Comparison of ENCODE assay signal across 8 cellular contexts in genomic region chr1:229229137-229229720, GRCh38. TPM values are rescaled to one million over a fixed set of nuclear protein-coding genes. Genes with fewer than 3 reads are reported as not detected.
DNase-seq lines count a peak whose midpoint lies in the region; ATAC-seq, FAIRE-seq and TF ChIP-seq lines count a peak whose summit lies in the region.

No MANE protein-coding gene starts in this region.

- no peaks in the 10 kb centered on the region for H3K36me3 ChIP-seq in mesendoderm (ENCODE audit: control insufficient read depth, insufficient read depth, low read length)
- H3K36me3 ChIP-seq in upper lobe of left lung, result no peaks in the 10 kb centered on the region

- H4K5ac ChIP-seq in mesendoderm (ENCODE audit: low read length), result no peak overlapping the region

- no peak for FAIRE-seq in GM12891 (lab: Jason Lieb, UNC)

- DNase-seq in NCI-H510A treated with DMSO at 0.1 percent for 48 hours (lab: John Stamatoyannopoulos, UW) (peak; percentile 41), NCI-H510A (lab: John Stamatoyannopoulos, UW) (no peak), mesendoderm (peak; percentile 95), upper lobe of left lung (no peak), ureter (ENCODE audit: low spot score) (no peak), HFFc6 (no peak), GM12891 (ENCODE audit: insufficient read length, low spot score) (no peak)

- no peak overlapping the region for H3K27ac Mint-ChIP-seq in HFFc6

- H3K4me3 Mint-ChIP-seq in HFFc6, result no peak overlapping the region

- WGBS in mesendoderm (ENCODE audit: extremely low coverage, insufficient coverage, low lambda C conversion rate), result no CpG with 5 or more reads among the region's 7 CpGs
- 11 to 12% methylated on average over 7 of the region's 7 CpGs for WGBS in upper lobe of left lung, 2 donors

- H3K79me2 ChIP-seq in mesendoderm (ENCODE audit: control insufficient read depth, insufficient read depth, low read length), result no peaks in the 10 kb centered on the region

- TF ChIP-seq CTCF in upper lobe of left lung (IDR thresholded peaks at IDR 0.05), result no peak
- TF ChIP-seq CTCF in HFFc6 (IDR thresholded peaks at IDR 0.05), result no peak

- H3K27ac ChIP-seq in cingulate gyrus (ENCODE audit: low read depth, low read length) (peak overlapping the region; percentile 94), mesendoderm (ENCODE audit: low read depth, low read length) (peak overlapping the region; percentile 80), upper lobe of left lung (peak overlapping the region; percentile 35 to 75 (median 45))

- H2AK5ac ChIP-seq in mesendoderm (ENCODE audit: low read length), result no peak overlapping the region

- H3K9me3 Mint-ChIP-seq in HFFc6, result no peaks in the 10 kb centered on the region

- no peak overlapping the region for H2BK120ac ChIP-seq in mesendoderm (ENCODE audit: low read depth, low read length)

- H3K4me1 Mint-ChIP-seq in HFFc6 (ENCODE audit: low read depth), result peaks cover 6% of the 10 kb centered on the region

- H3K18ac ChIP-seq in mesendoderm (ENCODE audit: low read length), result no peak overlapping the region

- H3K27me3 Mint-ChIP-seq in HFFc6 (ENCODE audit: insufficient read depth), result peaks cover 20% of the 10 kb centered on the region

- H3K27me3 ChIP-seq in mesendoderm (ENCODE audit: insufficient read depth, low read length, poor library complexity) (no peaks in the 10 kb centered on the region), upper lobe of left lung (no peaks in the 10 kb centered on the region)

- H2BK15ac ChIP-seq in mesendoderm (replicated peaks; ENCODE audit: low read depth), result no peak overlapping the region

- H3K9me3 ChIP-seq in upper lobe of left lung, result no peaks in the 10 kb centered on the region

- H3K9ac ChIP-seq in mesendoderm (ENCODE audit: low read length), result no peak overlapping the region

- no peaks in the 10 kb centered on the region for H3K36me3 Mint-ChIP-seq in HFFc6 (ENCODE audit: low read depth)

- no peaks in the 10 kb centered on the region for H3K79me1 ChIP-seq in mesendoderm (ENCODE audit: low read length)

- H3K23ac ChIP-seq in mesendoderm (ENCODE audit: low read length), result no peak overlapping the region

- no peak overlapping the region for H4K8ac ChIP-seq in mesendoderm (ENCODE audit: low read depth, low read length)

- no peak overlapping the region for H3K4me2 ChIP-seq in mesendoderm (ENCODE audit: low read length)

- peak overlapping the region; percentile 61 for H3K56ac ChIP-seq in mesendoderm (ENCODE audit: low read length)

- H3K4me3 ChIP-seq in mesendoderm (ENCODE audit: low read length) (no peak overlapping the region), upper lobe of left lung (peak overlapping the region in 1 of 4 donors; percentile 9)

- ATAC-seq in upper lobe of left lung (ENCODE audit: low FRiP score in 2 of 2), result peak; percentile 15 to 72

- no peak for TF ChIP-seq EP300 in upper lobe of left lung (IDR thresholded peaks at IDR 0.05)

- no peak overlapping the region for H3K4ac ChIP-seq in mesendoderm (ENCODE audit: low read depth, low read length)

- H2BK5ac ChIP-seq in mesendoderm (ENCODE audit: low read length), result no peak overlapping the region

- TF ChIP-seq POLR2A in upper lobe of left lung (IDR thresholded peaks at IDR 0.05) (no peak), GM12891 (IDR thresholded peaks at IDR 0.05; ENCODE audit: low read depth, low read length) (no peak)

- H3K4me1 ChIP-seq in mesendoderm (ENCODE audit: control insufficient read depth, low read depth, low read length) (peaks cover 11% of the 10 kb centered on the region), upper lobe of left lung (peaks cover 14 to 28% (median 21%) of the 10 kb centered on the region in 4 donors)

TF ChIP-seq in GM12891, 5 proteins besides CTCF, POLR2A, EP300 and RAD21:
- no peak for TF ChIP-seq PAX5 (IDR thresholded peaks at IDR 0.05; ENCODE audit: insufficient read depth, low read length, severe bottlenecking)
- no peak for TF ChIP-seq POLR2AphosphoS5 (IDR thresholded peaks at IDR 0.05; ENCODE audit: low read depth, low read length)
- TF ChIP-seq POU2F2 (IDR thresholded peaks at IDR 0.05; ENCODE audit: low read depth, low read length), result no peak
- no peak for TF ChIP-seq TAF1 (IDR thresholded peaks at IDR 0.05; ENCODE audit: low read depth, low read length)
- TF ChIP-seq SPI1 (IDR thresholded peaks at IDR 0.05; ENCODE audit: low read depth, low read length), result no peak

RNA-seq across cellular contexts. Expression of gene RAB4A, which starts 41.7 kb away (rescaled TPM):
- 24.8 TPM for polyA plus RNA-seq in mesendoderm (2013, experiment 1 of 2)
- polyA plus RNA-seq in mesendoderm (2013, experiment 2 of 2), result 24.2 TPM
- 10 to 100 TPM; 16.8 to 68.6 (median 42.4) TPM for total RNA-seq in upper lobe of left lung
- total RNA-seq in ureter, result 68.7 TPM
- 10 to 100 TPM; 34.7 to 64.2 (median 41.3) TPM for total RNA-seq in HFFc6 (2021; fragmentation: NEBNext Ultra II Directional; extraction: Animal tissue kit (Norgen Biotek cat#: 25700))
- polyA plus RNA-seq in GM12891 (2012; ENCODE audit: low read depth, missing spikeins), result 19.9 TPM

Comparison
In these comparisons a context has a peak if more than half of its experiments do, and no peak if none do; other contexts are left out.
1. DNase-seq: peak in NCI-H510A treated with DMSO at 0.1 percent for 48 hours (single experiment) and mesendoderm (single experiment); none in NCI-H510A (single experiment), upper lobe of left lung (0 of 2), ureter (single experiment), HFFc6 (single experiment) and GM12891 (single experiment).
2. Peak in every context shown above with its lines, with median percentiles within 50 percentile points of each other: H3K27ac ChIP-seq.